22 cellular contexts compared by ENCODE assay signal in the genomic region with DNA sequence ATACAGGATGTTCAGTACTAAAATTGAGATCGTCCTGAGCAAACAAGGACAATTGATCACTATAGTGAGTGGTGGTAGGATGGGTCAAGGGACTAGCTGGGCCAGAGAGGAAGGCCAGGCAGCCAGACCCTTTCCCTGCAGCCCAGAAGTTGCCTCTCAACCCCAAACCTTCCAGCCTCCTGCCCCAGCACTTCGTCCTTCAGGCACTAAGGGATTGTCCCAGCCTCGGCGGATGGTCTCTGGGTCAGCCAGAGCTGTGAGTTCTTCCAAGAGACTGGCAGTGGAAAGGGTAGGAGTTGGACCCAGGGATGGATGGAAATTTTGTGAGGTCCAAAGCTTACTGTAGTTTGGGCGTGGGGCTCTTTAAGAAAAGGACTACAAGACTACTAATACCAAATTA. TPM values are rescaled to one million over a fixed set of nuclear protein-coding genes. Genes with fewer than 3 reads are reported as not detected.
DNase-seq lines count a peak whose midpoint lies in the region; ATAC-seq, FAIRE-seq and TF ChIP-seq lines count a peak whose summit lies in the region.
"Had no signal": no experiment of that assay in that cellular context is flagged by ENCODE, and none has a peak within 500 bp of the region (broad histone marks: within the 10 kb centered on the region; RNA-seq: fewer than 3 reads in every experiment).

No MANE protein-coding gene starts in this region.

- H3K27ac ChIP-seq in A549 (no peak overlapping the region), A673 (ENCODE audit: low read depth, low read length, poor library complexity, severe bottlenecking) (no peak overlapping the region)
- H3K27ac ChIP-seq in BLaER1 treated with 17β-estradiol and CSF1 and Interleukin-3, amounts not matched to agents 10 nM and 100 nM = no peak overlapping the region
- H3K27ac ChIP-seq: hepatocyte, SJCRH30, transverse colon had no signal

- POLR2A ChIA-PET in A549 (lab: Yijun Ruan, JAX) = no interaction called here
- POLR2A ChIA-PET in naive thymus-derived CD8-positive, alpha-beta T cell (lab: Charles Lee) = no interaction called here
- POLR2A ChIA-PET in A673 (lab: Charles Lee; ENCODE audit: low non-redundant PET) = no interaction called here

- H3K4me1 Mint-ChIP-seq in brain = peaks cover 72% of the 10 kb centered on the region
- H3K4me1 Mint-ChIP-seq in naive thymus-derived CD8-positive, alpha-beta T cell = peaks cover 6 to 19% (median 15%) of the 10 kb centered on the region in 4 donors

- peaks cover 4% of the 10 kb centered on the region; the same call in 1 of the 3 replicates for H3K4me1 ChIP-seq in A549
- H3K4me1 ChIP-seq in BLaER1 treated with 17β-estradiol and CSF1 and Interleukin-3, amounts not matched to agents 10 nM and 100 nM = peaks cover 13 to 28% (median 23%) of the 10 kb centered on the region in 10 experiments; a peak in 19 of 20 replicates
- peaks cover 3% of the 10 kb centered on the region for H3K4me1 ChIP-seq in A673 (ENCODE audit: insufficient read depth, low read length, poor library complexity, severe bottlenecking)
- H3K4me1 ChIP-seq: BE2C, SJCRH30 had no signal

- H3K9me3 ChIP-seq in A549 (no peaks in the 10 kb centered on the region), A673 (ENCODE audit: low read depth, low read length, poor library complexity, severe bottlenecking) (no peaks in the 10 kb centered on the region)
- no peaks in the 10 kb centered on the region for H3K9me3 ChIP-seq in BLaER1 treated with 17β-estradiol and CSF1 and Interleukin-3, amounts not matched to agents 10 nM and 100 nM (replicated peaks in 1 of 11)
- H3K9me3 ChIP-seq: BE2C, mucosa of descending colon, SJCRH30, transverse colon had no signal

- H3K36me3 ChIP-seq in BLaER1 treated with 17β-estradiol and CSF1 and Interleukin-3, amounts not matched to agents 10 nM and 100 nM = no peaks in the 10 kb centered on the region
- H3K36me3 ChIP-seq in A673 (ENCODE audit: insufficient read depth, low read length, poor library complexity, severe bottlenecking) = no peaks in the 10 kb centered on the region
- H3K36me3 ChIP-seq: BE2C, SJCRH30, transverse colon had no signal

- H3K9ac ChIP-seq in BLaER1 treated with 17β-estradiol and CSF1 and Interleukin-3, amounts not matched to agents 10 nM and 100 nM = no peak overlapping the region; a peak in 1 of 22 replicates

- 92% methylated on average over 5 of the region's 5 CpGs for WGBS in A549 (ENCODE audit: missing lambda C conversion rate)

- peak overlapping the region in 3 of 5 experiments; percentile 32 to 78 (median 57) for H3K27ac Mint-ChIP-seq in brain
- no peak overlapping the region for H3K27ac Mint-ChIP-seq in naive thymus-derived CD8-positive, alpha-beta T cell
- H3K27ac Mint-ChIP-seq: activated CD4-positive, alpha-beta T cell treated with anti-CD3 and anti-CD28 coated beads, Interleukin-2, amount 10 ng/mL, durations not matched to agents 7 days and 5 days had no signal

- TF ChIP-seq CTCF in A549 (IDR thresholded peaks at IDR 0.05) (no peak), brain (conservative IDR thresholded peaks at IDR 0.05) (no peak), A673 (conservative IDR thresholded peaks at IDR 0.05; ENCODE audit: low read depth, low read length) (no peak)

- H3K9me3 Mint-ChIP-seq in brain = peaks cover 0 to 7% (median 4%) of the 10 kb centered on the region in 5 experiments
- no peaks in the 10 kb centered on the region for H3K9me3 Mint-ChIP-seq in naive thymus-derived CD8-positive, alpha-beta T cell
- H3K9me3 Mint-ChIP-seq: activated CD4-positive, alpha-beta T cell treated with anti-CD3 and anti-CD28 coated beads, Interleukin-2, amount 10 ng/mL, durations not matched to agents 7 days and 5 days had no signal

- TF ChIP-seq POLR2A in A549 (IDR thresholded peaks at IDR 0.05; ENCODE audit: low read length) = no peak

- FAIRE-seq in A549 (lab: Jason Lieb, UNC) = no peak
- FAIRE-seq: endometrium had no signal

- no peaks in the 10 kb centered on the region for H3K36me3 Mint-ChIP-seq in brain
- H3K36me3 Mint-ChIP-seq in naive thymus-derived CD8-positive, alpha-beta T cell = no peaks in the 10 kb centered on the region

- H3K27me3 Mint-ChIP-seq in brain = peaks cover 59% of the 10 kb centered on the region
- peaks cover 40 to 88% (median 62%) of the 10 kb centered on the region in 5 donors for H3K27me3 Mint-ChIP-seq in naive thymus-derived CD8-positive, alpha-beta T cell

- DNase-seq in A549 (ENCODE audit: low read depth in 1 of 2, low spot score in 1 of 2) = no peak
- no peak for DNase-seq in naive thymus-derived CD8-positive, alpha-beta T cell
- DNase-seq in retina = no peak
- no peak for DNase-seq in activated gamma-delta T cell treated with Interleukin-2 at 50 U/mL for 16 hours
- no peak for DNase-seq in A673 (ENCODE audit: low spot score)
- DNase-seq: activated CD4-positive, alpha-beta T cell treated with anti-CD3 and anti-CD28 coated beads, Interleukin-2, amount 10 ng/mL, durations not matched to agents 7 days and 5 days; amniotic stem cell; central memory CD4-positive, alpha-beta T cell; GOT3; mucosa of descending colon; NCI-H1048; NCI-H2081 treated with DMSO at 0.1 percent for 48 hours; SJCRH30; T-helper 9 cell; transverse colon had no signal

- peak overlapping the region; percentile 68 to 78 (median 74) for H3K4me3 Mint-ChIP-seq in brain
- peak overlapping the region in 9 of 10 donors; percentile 28 to 65 (median 54) for H3K4me3 Mint-ChIP-seq in naive thymus-derived CD8-positive, alpha-beta T cell
- H3K4me3 Mint-ChIP-seq: activated CD4-positive, alpha-beta T cell treated with anti-CD3 and anti-CD28 coated beads, Interleukin-2, amount 10 ng/mL, durations not matched to agents 7 days and 5 days had no signal

- no TSS peak for BruUV-seq in A673 (replicated peaks; lab: Mats Ljungman, UMichigan)

- peak overlapping the region; percentile 79; the same call in 1 of the 3 replicates for H3K4me3 ChIP-seq in A549
- peak overlapping the region in 6 of 10 experiments; percentile 49 to 65 (median 57); a peak in 4 of 20 replicates for H3K4me3 ChIP-seq in BLaER1 treated with 17β-estradiol and CSF1 and Interleukin-3, amounts not matched to agents 10 nM and 100 nM
- no peak overlapping the region for H3K4me3 ChIP-seq in A673 (ENCODE audit: low read depth, low read length, poor library complexity, severe bottlenecking)
- H3K4me3 ChIP-seq: hepatocyte, mucosa of descending colon, SJCRH30 had no signal

- H4K20me1 ChIP-seq in BLaER1 treated with 17β-estradiol and CSF1 and Interleukin-3, amounts not matched to agents 10 nM and 100 nM = peaks cover 0 to 34% (median 4%) of the 10 kb centered on the region in 11 experiments; a peak in 13 of 22 replicates

- ATAC-seq in A549 = no peak
- ATAC-seq in naive thymus-derived CD8-positive, alpha-beta T cell = no peak
- ATAC-seq in GM18867 (IDR thresholded peaks at IDR 0.05; ENCODE audit: unreplicated experiment) = no peak

- H3K4me2 ChIP-seq in A549 = peak overlapping the region; percentile 98
- peak overlapping the region in 9 of 11 experiments; percentile 71 to 94 (median 88); a peak in 16 of 22 replicates for H3K4me2 ChIP-seq in BLaER1 treated with 17β-estradiol and CSF1 and Interleukin-3, amounts not matched to agents 10 nM and 100 nM

- peaks cover 82 to 94% (median 90%) of the 10 kb centered on the region in 11 experiments for H3K27me3 ChIP-seq in BLaER1 treated with 17β-estradiol and CSF1 and Interleukin-3, amounts not matched to agents 10 nM and 100 nM
- H3K27me3 ChIP-seq in A673 (replicated peaks; ENCODE audit: insufficient read depth, low read depth, low read length, poor library complexity) = peaks cover 97% of the 10 kb centered on the region

- CTCF ChIA-PET in A549 (lab: Yijun Ruan, JAX) = interaction anchor here (1.0 to 16.5 kb wide), 4 partner anchors 17 to 300 kb away, joined by 3 to 424 read pairs (median 94); no protein-coding TSS in a partner anchor
- CTCF ChIA-PET in A673 (lab: Charles Lee) = no interaction called here

- intact Hi-C loops in A673 (cut with micrococcal nuclease; ENCODE audit: unreplicated experiment) = no loop called here

- TF ChIP-seq EP300 in A549 (IDR thresholded peaks at IDR 0.05) = no peak

- TF ChIP-seq RAD21 in A549 (conservative IDR thresholded peaks at IDR 0.05 in 1 of 2, IDR thresholded peaks at IDR 0.05 in 1 of 2) = no peak

TF ChIP-seq in A549, 52 proteins besides CTCF, POLR2A, EP300 and RAD21:
- TF ChIP-seq NR3C1 (IDR thresholded peaks at IDR 0.05) (no peak), EHF (CRISPR knock-in tag; IDR thresholded peaks at IDR 0.05) (no peak), JUNB (IDR thresholded peaks at IDR 0.05) (no peak), HOXB13 (CRISPR knock-in tag; IDR thresholded peaks at IDR 0.05; ENCODE audit: low read depth) (no peak), KDM5A (IDR thresholded peaks at IDR 0.05) (no peak), BHLHE40 (IDR thresholded peaks at IDR 0.05; ENCODE audit: low read depth, low read length) (no peak), MAFK (IDR thresholded peaks at IDR 0.05; ENCODE audit: partially characterized antibody) (no peak), FOSL2 (IDR thresholded peaks at IDR 0.05) (no peak), FOSL2 (CRISPR knock-in tag; IDR thresholded peaks at IDR 0.05) (no peak), SREBF2 (IDR thresholded peaks at IDR 0.05) (no peak), RCOR1 (IDR thresholded peaks at IDR 0.05; ENCODE audit: low read depth, low read length) (no peak), POLR2AphosphoS2 (conservative IDR thresholded peaks at IDR 0.05; ENCODE audit: low read length) (no peak)
- TF ChIP-seq, protein P1, sequence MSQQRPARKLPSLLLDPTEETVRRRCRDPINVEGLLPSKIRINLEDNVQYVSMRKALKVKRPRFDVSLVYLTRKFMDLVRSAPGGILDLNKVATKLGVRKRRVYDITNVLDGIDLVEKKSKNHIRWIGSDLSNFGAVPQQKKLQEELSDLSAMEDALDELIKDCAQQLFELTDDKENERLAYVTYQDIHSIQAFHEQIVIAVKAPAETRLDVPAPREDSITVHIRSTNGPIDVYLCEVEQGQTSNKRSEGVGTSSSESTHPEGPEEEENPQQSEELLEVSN (IDR thresholded peaks at IDR 0.05; ENCODE audit: borderline replicate concordance, low read depth) = no peak

RNA-seq across cellular contexts. Expression of a gene that starts 3.6 kb away (rescaled TPM):
- 0.18 and 1.3 TPM in 2 replicates for polyA plus RNA-seq in A549 (2011; rRNA removed)
- polyA plus RNA-seq in A549 (2012; cell fraction: cytosol; rRNA removed) = 0.99 and 1.2 TPM in 2 replicates
- polyA plus RNA-seq in A549 (2012; cell fraction: nucleus; rRNA removed) = 1.3 and 1.4 TPM in 2 replicates
- 1.1 to 3.1 TPM (median 2.7 TPM) in 3 replicates for polyA plus RNA-seq in A549 (2017; fragmentation: RNase III; extraction: RNeasy Plus Mini Kit Qiagen cat#74134 plus additional on column Dnase treatment)
- 0.83 TPM in 1 of 2 replicates, not detected in the other for polyA minus RNA-seq in A549 (2011; rRNA and poly(A)+ RNA removed)
- 0.93 TPM for polyA plus RNA-seq in brain (ENCODE audit: insufficient read depth, low read depth, low replicate concordance)
- not detected for total RNA-seq in naive thymus-derived CD8-positive, alpha-beta T cell
- not detected for polyA plus RNA-seq in naive thymus-derived CD8-positive, alpha-beta T cell
- not detected in 2 replicates for total RNA-seq in A673 (2021)
- total RNA-seq: activated CD4-positive, alpha-beta T cell treated with anti-CD3 and anti-CD28 coated beads, Interleukin-2, amount 10 ng/mL, durations not matched to agents 7 days and 5 days; hepatocyte; left colon; transverse colon had no signal

Comparison
In these comparisons a context has a peak if more than half of its experiments do, and no peak if none do; other contexts are left out.
1. H3K27ac Mint-ChIP-seq: peak in brain (3 of 5); none in naive thymus-derived CD8-positive, alpha-beta T cell (0 of 10).